9 cellular contexts compared by ENCODE assay signal in genomic region chr22:50276143-50276542, GRCh38. TPM values are rescaled to one million over a fixed set of nuclear protein-coding genes. Genes with fewer than 3 reads are reported as not detected.
DNase-seq lines count a peak whose midpoint lies in the region; ATAC-seq and TF ChIP-seq lines count a peak whose summit lies in the region.
"Had no signal": no experiment of that assay in that cellular context is flagged by ENCODE, and none has a peak within 500 bp of the region (broad histone marks: within the 10 kb centered on the region; RNA-seq: fewer than 3 reads in every experiment).

No MANE protein-coding gene starts in this region.

- H3K27ac Mint-ChIP-seq in GM23338 = no peak overlapping the region
- H3K27ac Mint-ChIP-seq: activated naive CD8-positive, alpha-beta T cell had no signal

- no peak overlapping the region for H2AFZ ChIP-seq in GM23338

- H3K9me2 ChIP-seq in GM23338 (ENCODE audit: insufficient read depth) = no peaks in the 10 kb centered on the region

- TF ChIP-seq CTCF in GM23338 (conservative IDR thresholded peaks at IDR 0.05; ENCODE audit: low read depth in 2 of 2) (peak in 1 of 2 experiments; percentile 70; a peak in 2 of 4 replicates), RWPE1 (conservative IDR thresholded peaks at IDR 0.05; ENCODE audit: low read depth) (peak; percentile 2; the same call in 1 of the 2 replicates), thoracic aorta (IDR thresholded peaks at IDR 0.05) (peak; percentile 50)

- no peak overlapping the region for H3K4me3 ChIP-seq in GM23338
- H3K4me3 ChIP-seq in thoracic aorta = no peak overlapping the region

- H3K27me3 ChIP-seq in GM23338 (ENCODE audit: insufficient read depth) (peaks cover 10% of the 10 kb centered on the region), thoracic aorta (replicated peaks; ENCODE audit: insufficient read depth) (no peaks in the 10 kb centered on the region)

- H3K27me3 Mint-ChIP-seq in GM23338 (ENCODE audit: insufficient read depth, low read depth, poor library complexity) = peaks cover 13% of the 10 kb centered on the region
- H3K27me3 Mint-ChIP-seq: activated naive CD8-positive, alpha-beta T cell had no signal

- H3K27ac ChIP-seq in GM23338 (ENCODE audit: low read depth) = no peak overlapping the region
- peak overlapping the region; percentile 91 for H3K27ac ChIP-seq in RWPE1
- H3K27ac ChIP-seq in thoracic aorta = peak overlapping the region in 1 of 2 donors; percentile 22

- peaks cover 63% of the 10 kb centered on the region for H3K36me3 Mint-ChIP-seq in GM23338 (ENCODE audit: low read depth)
- H3K36me3 Mint-ChIP-seq: activated naive CD8-positive, alpha-beta T cell had no signal

- H3K36me3 ChIP-seq in GM23338 (ENCODE audit: insufficient read depth) = 0 out of 2 replicates have a peak, but pooled peaks cover 8% of the 10 kb centered on the region
- H3K36me3 ChIP-seq in thoracic aorta = peaks cover 51% of the 10 kb centered on the region

- peaks cover under 1% of the 10 kb centered on the region; the same call in 1 of the 2 replicates for H3F3A ChIP-seq in GM23338 (replicated peaks; ENCODE audit: low read depth)

- POLR2A ChIA-PET in RWPE1 (lab: Yijun Ruan, JAX; ENCODE audit: low non-redundant PET) = no interaction called here

- H3K9me3 ChIP-seq in thoracic aorta = no peaks in the 10 kb centered on the region

- ATAC-seq in GM23338 (peak; percentile 8; the same call in 2 of the 3 replicates), left lobe of liver (peak; percentile 68), thoracic aorta (ENCODE audit: insufficient number of reproducible peaks, low FRiP score, low read depth) (peak; percentile 37)

- DNase-seq in NCI-H2227 (lab: John Stamatoyannopoulos, UW; ENCODE audit: unreplicated experiment) (peak; percentile 28), NCI-H2227 treated with DMSO at 0.1 percent for 48 hours (lab: John Stamatoyannopoulos, UW) (no peak), GM23338 (ENCODE audit: low spot score) (peak; percentile 71), RWPE1 (ENCODE audit: low spot score) (no peak), cerebellum (ENCODE audit: low spot score) (peak; percentile 65), left lobe of liver (ENCODE audit: low spot score) (peak; percentile 69), thoracic aorta (ENCODE audit: low spot score) (no peak), HPDE6-E6E7 (ENCODE audit: extremely low spot score) (no peak)

- H3K4me1 Mint-ChIP-seq in GM23338 = peaks cover under 1% of the 10 kb centered on the region; the same call in 1 of the 3 replicates

- H4K20me1 ChIP-seq in GM23338 (replicated peaks; ENCODE audit: insufficient read depth) = no peaks in the 10 kb centered on the region

- H3K4me1 ChIP-seq in GM23338 (ENCODE audit: insufficient read depth) (no peaks in the 10 kb centered on the region), thoracic aorta (ENCODE audit: control insufficient read depth in 1 of 2, low read depth in 2 of 2) (peaks cover 6 to 8% of the 10 kb centered on the region in 2 donors)

- H3K4me2 ChIP-seq in GM23338 = no peak overlapping the region

- CTCF ChIA-PET in RWPE1 (lab: Yijun Ruan, JAX) = interaction anchor here (0.6 to 1.5 kb wide), 4 partner anchors 23 to 113 kb away, joined by 3 to 6 read pairs (median 4); partner anchors contain the start of gene DENND6B

- H3K79me2 ChIP-seq in GM23338 (replicated peaks; ENCODE audit: insufficient read depth) = no peaks in the 10 kb centered on the region

- H3K9me3 Mint-ChIP-seq in GM23338 = peaks cover 18% of the 10 kb centered on the region

- no peak overlapping the region for H3K4me3 Mint-ChIP-seq in GM23338
- H3K4me3 Mint-ChIP-seq: activated naive CD8-positive, alpha-beta T cell had no signal

TF ChIP-seq in GM23338, 12 proteins besides CTCF, POLR2A, EP300 and RAD21 (continues in another document):
- TF ChIP-seq JUNB (IDR thresholded peaks at IDR 0.05; ENCODE audit: unreplicated experiment) (no peak), EZH2 (IDR thresholded peaks at IDR 0.05; ENCODE audit: low read depth, unreplicated experiment) (no peak), EZH2phosphoT487 (IDR thresholded peaks at IDR 0.05; ENCODE audit: unreplicated experiment) (no peak)
- TF ChIP-seq, protein P1, sequence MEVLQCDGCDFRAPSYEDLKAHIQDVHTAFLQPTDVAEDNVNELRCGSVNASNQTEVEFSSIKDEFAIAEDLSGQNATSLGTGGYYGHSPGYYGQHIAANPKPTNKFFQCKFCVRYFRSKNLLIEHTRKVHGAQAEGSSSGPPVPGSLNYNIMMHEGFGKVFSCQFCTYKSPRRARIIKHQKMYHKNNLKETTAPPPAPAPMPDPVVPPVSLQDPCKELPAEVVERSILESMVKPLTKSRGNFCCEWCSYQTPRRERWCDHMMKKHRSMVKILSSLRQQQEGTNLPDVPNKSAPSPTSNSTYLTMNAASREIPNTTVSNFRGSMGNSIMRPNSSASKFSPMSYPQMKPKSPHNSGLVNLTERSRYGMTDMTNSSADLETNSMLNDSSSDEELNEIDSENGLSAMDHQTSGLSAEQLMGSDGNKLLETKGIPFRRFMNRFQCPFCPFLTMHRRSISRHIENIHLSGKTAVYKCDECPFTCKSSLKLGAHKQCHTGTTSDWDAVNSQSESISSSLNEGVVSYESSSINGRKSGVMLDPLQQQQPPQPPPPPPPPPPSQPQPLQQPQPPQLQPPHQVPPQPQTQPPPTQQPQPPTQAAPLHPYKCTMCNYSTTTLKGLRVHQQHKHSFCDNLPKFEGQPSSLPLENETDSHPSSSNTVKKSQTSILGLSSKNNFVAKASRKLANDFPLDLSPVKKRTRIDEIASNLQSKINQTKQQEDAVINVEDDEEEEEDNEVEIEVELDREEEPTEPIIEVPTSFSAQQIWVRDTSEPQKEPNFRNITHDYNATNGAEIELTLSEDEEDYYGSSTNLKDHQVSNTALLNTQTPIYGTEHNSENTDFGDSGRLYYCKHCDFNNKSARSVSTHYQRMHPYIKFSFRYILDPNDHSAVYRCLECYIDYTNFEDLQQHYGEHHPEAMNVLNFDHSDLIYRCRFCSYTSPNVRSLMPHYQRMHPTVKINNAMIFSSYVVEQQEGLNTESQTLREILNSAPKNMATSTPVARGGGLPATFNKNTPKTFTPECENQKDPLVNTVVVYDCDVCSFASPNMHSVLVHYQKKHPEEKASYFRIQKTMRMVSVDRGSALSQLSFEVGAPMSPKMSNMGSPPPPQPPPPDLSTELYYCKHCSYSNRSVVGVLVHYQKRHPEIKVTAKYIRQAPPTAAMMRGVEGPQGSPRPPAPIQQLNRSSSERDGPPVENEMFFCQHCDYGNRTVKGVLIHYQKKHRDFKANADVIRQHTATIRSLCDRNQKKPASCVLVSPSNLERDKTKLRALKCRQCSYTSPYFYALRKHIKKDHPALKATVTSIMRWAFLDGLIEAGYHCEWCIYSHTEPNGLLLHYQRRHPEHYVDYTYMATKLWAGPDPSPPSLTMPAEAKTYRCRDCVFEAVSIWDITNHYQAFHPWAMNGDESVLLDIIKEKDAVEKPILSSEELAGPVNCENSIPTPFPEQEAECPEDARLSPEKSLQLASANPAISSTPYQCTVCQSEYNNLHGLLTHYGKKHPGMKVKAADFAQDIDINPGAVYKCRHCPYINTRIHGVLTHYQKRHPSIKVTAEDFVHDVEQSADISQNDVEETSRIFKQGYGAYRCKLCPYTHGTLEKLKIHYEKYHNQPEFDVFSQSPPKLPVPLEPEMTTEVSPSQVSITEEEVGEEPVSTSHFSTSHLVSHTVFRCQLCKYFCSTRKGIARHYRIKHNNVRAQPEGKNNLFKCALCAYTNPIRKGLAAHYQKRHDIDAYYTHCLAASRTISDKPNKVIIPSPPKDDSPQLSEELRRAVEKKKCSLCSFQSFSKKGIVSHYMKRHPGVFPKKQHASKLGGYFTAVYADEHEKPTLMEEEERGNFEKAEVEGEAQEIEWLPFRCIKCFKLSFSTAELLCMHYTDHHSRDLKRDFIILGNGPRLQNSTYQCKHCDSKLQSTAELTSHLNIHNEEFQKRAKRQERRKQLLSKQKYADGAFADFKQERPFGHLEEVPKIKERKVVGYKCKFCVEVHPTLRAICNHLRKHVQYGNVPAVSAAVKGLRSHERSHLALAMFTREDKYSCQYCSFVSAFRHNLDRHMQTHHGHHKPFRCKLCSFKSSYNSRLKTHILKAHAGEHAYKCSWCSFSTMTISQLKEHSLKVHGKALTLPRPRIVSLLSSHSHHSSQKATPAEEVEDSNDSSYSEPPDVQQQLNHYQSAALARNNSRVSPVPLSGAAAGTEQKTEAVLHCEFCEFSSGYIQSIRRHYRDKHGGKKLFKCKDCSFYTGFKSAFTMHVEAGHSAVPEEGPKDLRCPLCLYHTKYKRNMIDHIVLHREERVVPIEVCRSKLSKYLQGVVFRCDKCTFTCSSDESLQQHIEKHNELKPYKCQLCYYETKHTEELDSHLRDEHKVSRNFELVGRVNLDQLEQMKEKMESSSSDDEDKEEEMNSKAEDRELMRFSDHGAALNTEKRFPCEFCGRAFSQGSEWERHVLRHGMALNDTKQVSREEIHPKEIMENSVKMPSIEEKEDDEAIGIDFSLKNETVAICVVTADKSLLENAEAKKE (CRISPR knock-in tag; IDR thresholded peaks at IDR 0.05) = no peak

RNA-seq across cellular contexts. Expression of gene MAPK11, which starts 6.0 kb away (rescaled TPM):
- 1.6 and 1.9 TPM in 2 replicates for total RNA-seq in GM23338 (2014; rRNA removed; shearing (Covaris generic))
- polyA plus RNA-seq in GM23338 (2016; fragmentation: Nextera tagmentation; extraction: Ambion mirVana) = 0.34 and 0.78 TPM in 2 replicates
- total RNA-seq in cerebellum = 8.4 TPM
- total RNA-seq in left lobe of liver = 8.2 TPM
- total RNA-seq in thoracic aorta = 1 to 10 TPM; 5.8 to 8.8 TPM

RNA-seq across cellular contexts. Expression of gene MAPK12, which starts 14.7 kb away (rescaled TPM):
- total RNA-seq in GM23338 (2014; rRNA removed; shearing (Covaris generic)) = 20.4 and 26.1 TPM in 2 replicates
- 10.4 and 15.8 TPM in 2 replicates for polyA plus RNA-seq in GM23338 (2016; fragmentation: Nextera tagmentation; extraction: Ambion mirVana)
- 6.1 TPM for total RNA-seq in cerebellum
- total RNA-seq in left lobe of liver = 5.0 TPM
- 10 to 100 TPM in 1 of 2 donors, 1 to 10 TPM in 1; 8.9 to 10.4 TPM for total RNA-seq in thoracic aorta

RNA-seq across cellular contexts. Expression of gene HDAC10, which starts 25.1 kb away (rescaled TPM):
- 32.4 and 41.9 TPM in 2 replicates for total RNA-seq in GM23338 (2014; rRNA removed; shearing (Covaris generic))
- polyA plus RNA-seq in GM23338 (2016; fragmentation: Nextera tagmentation; extraction: Ambion mirVana) = 4.1 and 5.1 TPM in 2 replicates
- total RNA-seq in cerebellum = 12.9 TPM
- 33.3 TPM for total RNA-seq in left lobe of liver
- 10 to 100 TPM; 55.2 to 60.0 TPM for total RNA-seq in thoracic aorta

RNA-seq across cellular contexts. Expression of gene PLXNB2, which starts 31.3 kb away (rescaled TPM):
- total RNA-seq in GM23338 (2014; rRNA removed; shearing (Covaris generic)) = 66.3 and 70.4 TPM in 2 replicates
- 29.1 and 33.0 TPM in 2 replicates for polyA plus RNA-seq in GM23338 (2016; fragmentation: Nextera tagmentation; extraction: Ambion mirVana)
- 102 TPM for total RNA-seq in cerebellum
- 187 TPM for total RNA-seq in left lobe of liver
- 100 to 1,000 TPM; 169 to 218 TPM for total RNA-seq in thoracic aorta

RNA-seq across cellular contexts. Expression of gene TUBGCP6, which starts 31.3 kb away (rescaled TPM):
- 32.7 and 47.1 TPM in 2 replicates for total RNA-seq in GM23338 (2014; rRNA removed; shearing (Covaris generic))
- 18.6 TPM in 2 replicates for polyA plus RNA-seq in GM23338 (2016; fragmentation: Nextera tagmentation; extraction: Ambion mirVana)
- total RNA-seq in cerebellum (41.3 TPM), left lobe of liver (21.3 TPM), thoracic aorta (10 to 100 TPM; 52.3 to 80.1 TPM)

Comparison
In these comparisons a context has a peak if more than half of its experiments do, and no peak if none do; other contexts are left out.
1. DNase-seq: peak in NCI-H2227 (single experiment), GM23338 (single experiment), cerebellum (single experiment) and left lobe of liver (single experiment); none in NCI-H2227 treated with DMSO at 0.1 percent for 48 hours (single experiment), RWPE1 (single experiment), thoracic aorta (single experiment) and HPDE6-E6E7 (single experiment).
2. ATAC-seq: peak in every context shown above with its lines; median percentile 68 in left lobe of liver; 37 in thoracic aorta; 8 in GM23338.